ENCODE assay signal across 8 cellular contexts in genomic region chr1:59290173-59290954, GRCh38. TPM values are rescaled to one million over a fixed set of nuclear protein-coding genes. Genes with fewer than 3 reads are reported as not detected.
A peak's percentile ranks its signal among the peaks of the same experiment; 100 is the strongest.
DNase-seq lines count a peak whose midpoint lies in the region; ATAC-seq and TF ChIP-seq lines count a peak whose summit lies in the region.

No MANE protein-coding gene starts in this region.

- intact Hi-C loops in left ventricle myocardium inferior (cut with micrococcal nuclease), result loop anchor here (10.0 kb wide), 2 partner anchors 414 to 506 kb away; partner anchors contain the start of gene JUN
- intact Hi-C loops in aorta (cut with DNase I), result loop anchor here (10.0 kb wide), 2 partner anchors 144 to 414 kb away; no protein-coding TSS in a partner anchor

- H3K4me1 ChIP-seq in left ventricle myocardium inferior, result peaks cover 25% of the 10 kb centered on the region
- H3K4me1 ChIP-seq in aorta (ENCODE audit: control insufficient read depth in 1 of 2, insufficient read depth in 2 of 2, low read length in 2 of 2), result no peaks in the 10 kb centered on the region

- peak; percentile 24 for DNase-seq in activated CD4-positive, alpha-beta T cell treated with anti-CD3 and anti-CD28 coated beads for 48 hours
- no peak for DNase-seq in activated CD4-positive, alpha-beta T cell treated with anti-CD3 and anti-CD28 coated beads, Interleukin-2, amount 50 U/mL, for 4 hours
- DNase-seq in T-helper 17 cell, result no peak
- no peak for DNase-seq in left ventricle myocardium inferior
- DNase-seq in aorta, result peak in 1 of 2 donors; percentile 56
- no peak for DNase-seq in AG08396 (ENCODE audit: low spot score)

- no peaks in the 10 kb centered on the region for H3K27me3 ChIP-seq in left ventricle myocardium inferior (ENCODE audit: low read depth)
- no peaks in the 10 kb centered on the region for H3K27me3 ChIP-seq in aorta (ENCODE audit: control insufficient read depth in 1 of 2, insufficient read depth in 2 of 2, low read length in 1 of 2)

- H3K4me3 ChIP-seq in left ventricle myocardium inferior, result no peak overlapping the region
- H3K4me3 ChIP-seq in aorta (ENCODE audit: low read length in 2 of 2), result no peak overlapping the region

- no peaks in the 10 kb centered on the region for H3K9me3 ChIP-seq in T-helper 17 cell (ENCODE audit: control insufficient read depth, low read length, poor library complexity, severe bottlenecking)
- H3K9me3 ChIP-seq in left ventricle myocardium inferior (replicated peaks), result no peaks in the 10 kb centered on the region
- no peaks in the 10 kb centered on the region for H3K9me3 ChIP-seq in aorta (ENCODE audit: control insufficient read depth, low read length)

- H3K27ac ChIP-seq in left ventricle myocardium inferior (replicated peaks) (no peak overlapping the region), aorta (ENCODE audit: low read depth in 1 of 2, low read length in 2 of 2) (no peak overlapping the region)

- peaks cover 3% of the 10 kb centered on the region for H3K4me1 Mint-ChIP-seq in T-helper 17 cell

- WGBS in aorta, 2 donors, result 81 to 83% methylated on average over 9 of the region's 9 CpGs

- H3K36me3 ChIP-seq in left ventricle myocardium inferior (no peaks in the 10 kb centered on the region), aorta (ENCODE audit: control insufficient read depth in 1 of 2, insufficient read depth in 2 of 2, low read length in 1 of 2) (no peaks in the 10 kb centered on the region)

- TF ChIP-seq RAD21 in Ishikawa (IDR thresholded peaks at IDR 0.05; ENCODE audit: low read depth), result peak; percentile 77

- no peak for TF ChIP-seq EP300 in Ishikawa (IDR thresholded peaks at IDR 0.05; ENCODE audit: borderline replicate concordance)

- H3K4me3 Mint-ChIP-seq in T-helper 17 cell, result no peak overlapping the region

- peaks cover 2% of the 10 kb centered on the region for H3K36me3 Mint-ChIP-seq in T-helper 17 cell (ENCODE audit: low read depth)

- H3K27ac Mint-ChIP-seq in T-helper 17 cell, result no peak overlapping the region

- TF ChIP-seq CTCF in left ventricle myocardium inferior (IDR thresholded peaks at IDR 0.05; ENCODE audit: borderline replicate concordance), result peak; percentile 54

- ATAC-seq in GM21723 (IDR thresholded peaks at IDR 0.05; ENCODE audit: unreplicated experiment) (peak; percentile 81), T-helper 17 cell (peak; percentile 46), aorta (ENCODE audit: low FRiP score) (peak; percentile 39)

- peaks cover 6% of the 10 kb centered on the region for H3K27me3 Mint-ChIP-seq in T-helper 17 cell

TF ChIP-seq in Ishikawa, 13 proteins besides CTCF, POLR2A, EP300 and RAD21:
- TF ChIP-seq CEBPB (IDR thresholded peaks at IDR 0.05), result no peak
- TF ChIP-seq TAF1 (IDR thresholded peaks at IDR 0.05; ENCODE audit: low read depth), result no peak
- TF ChIP-seq, protein P1, sequence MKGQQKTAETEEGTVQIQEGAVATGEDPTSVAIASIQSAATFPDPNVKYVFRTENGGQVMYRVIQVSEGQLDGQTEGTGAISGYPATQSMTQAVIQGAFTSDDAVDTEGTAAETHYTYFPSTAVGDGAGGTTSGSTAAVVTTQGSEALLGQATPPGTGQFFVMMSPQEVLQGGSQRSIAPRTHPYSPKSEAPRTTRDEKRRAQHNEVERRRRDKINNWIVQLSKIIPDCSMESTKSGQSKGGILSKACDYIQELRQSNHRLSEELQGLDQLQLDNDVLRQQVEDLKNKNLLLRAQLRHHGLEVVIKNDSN (IDR thresholded peaks at IDR 0.05), result no peak; the same call in 1 of the 2 replicates
- 0 out of 2 replicates have a peak, but pooled peaks have one; percentile 9 for TF ChIP-seq YY1 (IDR thresholded peaks at IDR 0.05; ENCODE audit: low read depth)
- TF ChIP-seq FOXM1 (IDR thresholded peaks at IDR 0.05; ENCODE audit: borderline replicate concordance, low read depth), result peak; percentile 23; the same call in 1 of the 2 replicates
- TF ChIP-seq MAX (IDR thresholded peaks at IDR 0.05), result peak; percentile 94
- TF ChIP-seq EGR1 (IDR thresholded peaks at IDR 0.05), result no peak
- no peak for TF ChIP-seq TCF12 (IDR thresholded peaks at IDR 0.05; ENCODE audit: low read depth)
- TF ChIP-seq TEAD4 (IDR thresholded peaks at IDR 0.05), result no peak
- TF ChIP-seq NFIC (IDR thresholded peaks at IDR 0.05), result no peak
- TF ChIP-seq ZBTB7A (IDR thresholded peaks at IDR 0.05; ENCODE audit: low read depth), result no peak
- TF ChIP-seq REST (IDR thresholded peaks at IDR 0.05; ENCODE audit: low read depth), result no peak
TF ChIP-seq in Ishikawa: peak in this region for 3.

RNA-seq across cellular contexts. Expression of gene FGGY, which starts 6.5 kb away (rescaled TPM):
- total RNA-seq in T-helper 17 cell, result 1 to 10 TPM; 6.7 to 8.5 TPM
- total RNA-seq in left ventricle myocardium inferior, result 31.2 TPM
- total RNA-seq in aorta, result 10 to 100 TPM; 17.3 to 25.1 TPM
- 1 to 10 TPM; 5.3 to 6.6 TPM for polyA plus RNA-seq in aorta
